ENCODE assay signal across 8 cellular contexts in genomic region chr7:49001610-49002033, GRCh38.
DNase-seq lines count a peak whose midpoint lies in the region; ATAC-seq and TF ChIP-seq lines count a peak whose summit lies in the region.

No MANE protein-coding gene starts in this region.

- no peaks in the 10 kb centered on the region for H3K9me3 ChIP-seq in Panc1 (ENCODE audit: control insufficient read depth, insufficient read depth, low read depth, low read length)
- no peaks in the 10 kb centered on the region for H3K9me3 ChIP-seq in esophagus squamous epithelium
- peaks cover 0 to 12% (median 0%) of the 10 kb centered on the region in 8 donors for H3K9me3 ChIP-seq in spleen

- no peak overlapping the region for H3K4me3 ChIP-seq in Panc1 (ENCODE audit: low read depth in 2 of 2, low read length in 2 of 2)
- H3K4me3 ChIP-seq in esophagus squamous epithelium, result no peak overlapping the region
- H3K4me3 ChIP-seq in spleen, result no peak overlapping the region

- no peak overlapping the region for H3K4me3 Mint-ChIP-seq in activated CD4-positive, alpha-beta T cell treated with anti-CD3 and anti-CD28 coated beads for 36 hours

- no peaks in the 10 kb centered on the region for H3K4me1 ChIP-seq in Panc1 (ENCODE audit: control insufficient read depth, insufficient read depth, low read length)
- H3K4me1 ChIP-seq in esophagus squamous epithelium, result no peaks in the 10 kb centered on the region
- H3K4me1 ChIP-seq in spleen, result no peaks in the 10 kb centered on the region

- intact Hi-C loops in activated CD4-positive, alpha-beta T cell treated with anti-CD3 and anti-CD28 coated beads for 36 hours (cut with DNase I, micrococcal nuclease), result loop anchor here in 1 of 2 experiments (1.0 to 5.0 kb wide), 3 partner anchors 166 to 851 kb away; no protein-coding TSS in a partner anchor
- intact Hi-C loops in Panc1 (cut with micrococcal nuclease; ENCODE audit: unreplicated experiment), result loop anchor here (5.0 kb wide), 1 partner anchor 851 kb away; no protein-coding TSS in a partner anchor
- intact Hi-C loops in esophagus squamous epithelium (cut with DNase I), result no loop called here
- intact Hi-C loops in spleen (cut with DNase I; ENCODE audit: low total_unique reads), result no loop called here

- in situ Hi-C loops in Panc1 (cut with HindIII; ENCODE audit: low pct_unique_long_range_greater_than_20kb, low sequenced_read_pairs), result no loop called here

- POLR2A ChIA-PET in activated CD4-positive, alpha-beta T cell treated with anti-CD3 and anti-CD28 coated beads for 36 hours (lab: Charles Lee), result no interaction called here
- POLR2A ChIA-PET in Panc1 (lab: Charles Lee), result no interaction called here

- H3K9me3 Mint-ChIP-seq in activated CD4-positive, alpha-beta T cell treated with anti-CD3 and anti-CD28 coated beads for 36 hours (ENCODE audit: low read depth), result peaks cover 13% of the 10 kb centered on the region

- no peak for TF ChIP-seq POLR2A in esophagus squamous epithelium (IDR thresholded peaks at IDR 0.05)
- TF ChIP-seq POLR2A in spleen (IDR thresholded peaks at IDR 0.05), result no peak

- H3K27ac ChIP-seq in Panc1 (ENCODE audit: low read length), result no peak overlapping the region
- H3K27ac ChIP-seq in esophagus squamous epithelium, result no peak overlapping the region
- H3K27ac ChIP-seq in spleen, result no peak overlapping the region

- no peaks in the 10 kb centered on the region for H3K4me1 Mint-ChIP-seq in activated CD4-positive, alpha-beta T cell treated with anti-CD3 and anti-CD28 coated beads for 36 hours

- DNase-seq in activated CD4-positive, alpha-beta T cell treated with anti-CD3 and anti-CD28 coated beads for 36 hours, result peak; percentile 45
- no peak for DNase-seq in activated CD4-positive, alpha-beta T cell treated with anti-CD3 and anti-CD28 coated beads, Interleukin-2, amount 50 U/mL, for 4 hours
- peak; percentile 32 for DNase-seq in Panc1 (ENCODE audit: low read depth, low spot score)
- DNase-seq in esophagus squamous epithelium (lab: John Stamatoyannopoulos, UW), result no peak
- no peak for DNase-seq in spleen
- no peak for DNase-seq in NCI-H2029 (lab: John Stamatoyannopoulos, UW)

- H3K27me3 Mint-ChIP-seq in activated CD4-positive, alpha-beta T cell treated with anti-CD3 and anti-CD28 coated beads for 36 hours, result no peaks in the 10 kb centered on the region

- H3K27me3 ChIP-seq in Panc1 (ENCODE audit: control insufficient read depth, insufficient read depth, low read length) (no peaks in the 10 kb centered on the region), esophagus squamous epithelium (no peaks in the 10 kb centered on the region), spleen (replicated peaks in 1 of 7) (no peaks in the 10 kb centered on the region)

- H3K36me3 ChIP-seq in Panc1 (ENCODE audit: control insufficient read depth, insufficient read depth, low read length), result no peaks in the 10 kb centered on the region
- H3K36me3 ChIP-seq in esophagus squamous epithelium, result no peaks in the 10 kb centered on the region
- no peaks in the 10 kb centered on the region for H3K36me3 ChIP-seq in spleen

- WGBS in esophagus squamous epithelium, 2 donors, result 0 to 18% methylated on average over 1 of the region's 1 CpG
- WGBS in spleen, 5 donors, result 0 to 2% (median 0%) methylated on average over 1 of the region's 1 CpG

- no peaks in the 10 kb centered on the region for H3K36me3 Mint-ChIP-seq in activated CD4-positive, alpha-beta T cell treated with anti-CD3 and anti-CD28 coated beads for 36 hours (ENCODE audit: low read depth)

- CTCF ChIA-PET in activated CD4-positive, alpha-beta T cell treated with anti-CD3 and anti-CD28 coated beads for 36 hours (lab: Charles Lee), result interaction anchor here (0.6 to 1.6 kb wide), 3 partner anchors 10 to 318 kb away, joined by 3 read pairs; no protein-coding TSS in a partner anchor
- CTCF ChIA-PET in Panc1 (lab: Charles Lee), result interaction anchor here (0.6 kb wide), 1 partner anchor 80 kb away, joined by 3 read pairs; no protein-coding TSS in a partner anchor

- H3K27ac Mint-ChIP-seq in activated CD4-positive, alpha-beta T cell treated with anti-CD3 and anti-CD28 coated beads for 36 hours, result no peak overlapping the region

- ATAC-seq in activated CD4-positive, alpha-beta T cell treated with anti-CD3 and anti-CD28 coated beads for 36 hours, result peak; percentile 61
- ATAC-seq in GM21423 (IDR thresholded peaks at IDR 0.05; ENCODE audit: unreplicated experiment) (peak; percentile 94), HG03457 (IDR thresholded peaks at IDR 0.05; ENCODE audit: unreplicated experiment) (peak; percentile 97), Panc1 (no peak)

- BruUV-seq in Panc1 (replicated peaks; lab: Mats Ljungman, UMichigan), result no TSS peak

- TF ChIP-seq CTCF in Panc1 (IDR thresholded peaks at IDR 0.05), result peak; percentile 82
- peak in 5 of 6 experiments; percentile 24 to 65 (median 32) for TF ChIP-seq CTCF in esophagus squamous epithelium (IDR thresholded peaks at IDR 0.05)
- peak in 6 of 11 experiments; percentile 19 to 37 (median 30) for TF ChIP-seq CTCF in spleen (IDR thresholded peaks at IDR 0.05 in 8 of 11, conservative IDR thresholded peaks at IDR 0.05 in 3 of 11)

Comparison
In these comparisons a context has a peak if more than half of its experiments do, and no peak if none do; other contexts are left out.
1. DNase-seq: peak in activated CD4-positive, alpha-beta T cell treated with anti-CD3 and anti-CD28 coated beads for 36 hours (single experiment) and Panc1 (single experiment); none in activated CD4-positive, alpha-beta T cell treated with anti-CD3 and anti-CD28 coated beads, Interleukin-2, amount 50 U/mL, for 4 hours (0 of 2), esophagus squamous epithelium (single experiment), spleen (single experiment) and NCI-H2029 (single experiment).
2. CTCF ChIP-seq: peak in every context shown above with its lines; median percentile 82 in Panc1; 32 in esophagus squamous epithelium; 30 in spleen.